ENCODE assay signal across 40 cellular contexts in the genomic region with DNA sequence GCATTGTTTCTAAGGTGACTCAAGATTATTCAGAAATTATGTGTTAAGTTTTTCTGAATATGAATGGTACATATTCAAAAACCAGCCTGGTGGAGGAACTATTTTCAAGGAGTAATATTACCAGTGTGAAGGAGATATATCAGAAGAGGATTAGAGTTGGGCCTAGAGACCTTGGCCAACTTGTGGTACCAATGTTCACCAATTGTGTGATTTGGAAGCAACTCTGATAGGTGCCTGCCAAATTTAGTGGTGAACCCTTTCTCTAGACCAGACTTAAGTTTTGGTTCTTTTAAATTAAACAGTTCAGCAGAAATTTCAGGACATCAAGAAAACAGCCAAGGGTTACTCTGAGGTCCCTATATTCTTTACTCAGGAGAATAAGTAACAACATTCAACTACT.
"Had no signal": no experiment of that assay in that cellular context is flagged by ENCODE, and none has a peak within 500 bp of the region (broad histone marks: within the 10 kb centered on the region; RNA-seq: fewer than 3 reads in every experiment).

No MANE protein-coding gene starts in this region.

- H3K27me3 ChIP-seq: adrenal gland, body of pancreas, cardiac muscle cell had no signal

- H3K36me3 ChIP-seq: adrenal gland, cardiac muscle cell, WERI-Rb-1 had no signal

- H3K9me3 Mint-ChIP-seq: activated CD4-positive, alpha-beta memory T cell treated with anti-CD3 and anti-CD28 coated beads, Interleukin-2, amount 10 ng/mL, durations not matched to agents 7 days and 5 days; activated CD4-positive, alpha-beta T cell treated with anti-CD3 and anti-CD28 coated beads, Interleukin-2, amount 10 ng/mL, durations not matched to agents 7 days and 5 days; activated naive CD4-positive, alpha-beta T cell treated with anti-CD3 and anti-CD28 coated beads for 36 hours; activated naive CD4-positive, alpha-beta T cell treated with anti-CD3 and anti-CD28 coated beads, Interleukin-2, amount 50 U/mL, for 72 hours; activated naive CD8-positive, alpha-beta T cell treated with anti-CD3 and anti-CD28 coated beads for 36 hours; activated T-cell treated with anti-CD3 and anti-CD28 coated beads, Interleukin-2, amount 50 U/mL, for 24 hours; activated T-helper 2 cell treated with anti-CD3 and anti-CD28 coated beads, Interferon-gamma antibody, Interleukin-2, Interleukin-4, amounts not matched to agents 10 μg/mL and 5 μg/mL and 100 μg/mL, durations not matched to agents 14 hours and 24 hours and 36 hours; central memory CD8-positive, alpha-beta T cell; T-helper 1 cell treated with Interleukin-12 subunit alpha and Interleukin-12 subunit beta and Interleukin-4 antibody, amounts not matched to agents 30 μg/mL and 1 μg/mL, for 36 hours; T-helper 2 cell treated with Interferon-gamma antibody and Interleukin-4, amounts not matched to agents 5 μg/mL and 100 μg/mL, for 36 hours; WTC11 had no signal

- FAIRE-seq: astrocyte, bronchial epithelial cell, TTC549 had no signal

- H3K4me1 ChIP-seq: body of pancreas had no signal

- H3K27ac ChIP-seq: adrenal gland, body of pancreas, cardiac muscle cell, WERI-Rb-1 had no signal

- H3K9me3 ChIP-seq: body of pancreas had no signal

- ATAC-seq: activated CD4-positive, alpha-beta T cell treated with anti-CD3 and anti-CD28 coated beads for 36 hours; activated CD4-positive, CD25-positive, alpha-beta regulatory T cell treated with anti-CD3 and anti-CD28 coated beads, Interleukin-2, amount 50 U/mL, for 24 hours; activated CD8-positive, alpha-beta memory T cell treated with anti-CD3 and anti-CD28 coated beads, Interleukin-2, amount 10 ng/mL, durations not matched to agents 7 days and 5 days; activated CD8-positive, alpha-beta T cell treated with anti-CD3 and anti-CD28 coated beads, Interleukin-2, amount 10 ng/mL, durations not matched to agents 7 days and 5 days; activated naive CD4-positive, alpha-beta T cell treated with anti-CD3 and anti-CD28 coated beads, Interleukin-2, amount 50 U/mL, for 72 hours; body of pancreas; WTC11 had no signal

- H3K4me3 ChIP-seq: adrenal gland, body of pancreas, cardiac muscle cell had no signal

- H3K27ac Mint-ChIP-seq: activated CD4-positive, alpha-beta memory T cell treated with anti-CD3 and anti-CD28 coated beads, Interleukin-2, amount 10 ng/mL, durations not matched to agents 7 days and 5 days; activated CD4-positive, alpha-beta T cell treated with anti-CD3 and anti-CD28 coated beads for 36 hours; activated CD4-positive, alpha-beta T cell treated with anti-CD3 and anti-CD28 coated beads, Interleukin-2, amount 10 ng/mL, durations not matched to agents 7 days and 5 days; activated CD8-positive, alpha-beta memory T cell treated with anti-CD3 and anti-CD28 coated beads, Interleukin-2, amount 10 ng/mL, durations not matched to agents 7 days and 5 days; activated CD8-positive, alpha-beta T cell treated with anti-CD3 and anti-CD28 coated beads, Interleukin-2, amount 10 ng/mL, durations not matched to agents 7 days and 5 days; activated naive CD4-positive, alpha-beta T cell treated with anti-CD3 and anti-CD28 coated beads for 36 hours; activated naive CD4-positive, alpha-beta T cell treated with anti-CD3 and anti-CD28 coated beads, Interleukin-2, amount 50 U/mL, for 72 hours; activated naive CD8-positive, alpha-beta T cell treated with anti-CD3 and anti-CD28 coated beads for 36 hours; activated T-cell treated with anti-CD3 and anti-CD28 coated beads, Interleukin-2, amount 50 U/mL, for 24 hours; activated T-helper 2 cell treated with anti-CD3 and anti-CD28 coated beads, Interferon-gamma antibody, Interleukin-2, Interleukin-4, amounts not matched to agents 10 μg/mL and 5 μg/mL and 100 μg/mL, durations not matched to agents 14 hours and 24 hours and 36 hours; T-helper 1 cell treated with Interleukin-12 subunit alpha and Interleukin-12 subunit beta and Interleukin-4 antibody, amounts not matched to agents 30 μg/mL and 1 μg/mL, for 36 hours; T-helper 2 cell treated with Interferon-gamma antibody and Interleukin-4, amounts not matched to agents 5 μg/mL and 100 μg/mL, for 36 hours; WTC11 had no signal

- H3K27me3 Mint-ChIP-seq: activated CD4-positive, alpha-beta T cell treated with anti-CD3 and anti-CD28 coated beads for 36 hours; activated CD8-positive, alpha-beta memory T cell treated with anti-CD3 and anti-CD28 coated beads, Interleukin-2, amount 10 ng/mL, durations not matched to agents 7 days and 5 days; activated T-cell treated with anti-CD3 and anti-CD28 coated beads, Interleukin-2, amount 50 U/mL, for 24 hours; central memory CD8-positive, alpha-beta T cell had no signal

- H3K36me3 Mint-ChIP-seq: activated naive CD4-positive, alpha-beta T cell treated with anti-CD3 and anti-CD28 coated beads, Interleukin-2, amount 50 U/mL, for 72 hours; WTC11 had no signal

- DNase-seq: activated CD4-positive, alpha-beta memory T cell treated with anti-CD3 and anti-CD28 coated beads, Interleukin-2, amount 10 ng/mL, durations not matched to agents 7 days and 5 days; activated CD4-positive, alpha-beta T cell treated with anti-CD3 and anti-CD28 coated beads for 1 hour; activated CD4-positive, alpha-beta T cell treated with anti-CD3 and anti-CD28 coated beads for 36 hours; activated CD4-positive, alpha-beta T cell treated with anti-CD3 and anti-CD28 coated beads for 48 hours; activated CD4-positive, alpha-beta T cell treated with anti-CD3 and anti-CD28 coated beads, Interleukin-2, amount 10 ng/mL, durations not matched to agents 7 days and 5 days; activated CD4-positive, alpha-beta T cell treated with anti-CD3 and anti-CD28 coated beads, Interleukin-2, amount 50 U/mL, for 48 hours; activated CD4-positive, CD25-positive, alpha-beta regulatory T cell; activated CD8-positive, alpha-beta memory T cell treated with anti-CD3 and anti-CD28 coated beads for 24 hours; activated CD8-positive, alpha-beta memory T cell treated with anti-CD3 and anti-CD28 coated beads, Interleukin-2, amount 10 ng/mL, durations not matched to agents 7 days and 5 days; activated CD8-positive, alpha-beta memory T cell treated with anti-CD3 and anti-CD28 coated beads, Interleukin-2, amount 50 U/mL, for 48 hours; activated CD8-positive, alpha-beta T cell treated with anti-CD3 and anti-CD28 coated beads, Interleukin-2, amount 10 ng/mL, durations not matched to agents 7 days and 5 days; activated effector memory CD4-positive, alpha-beta T cell treated with Interleukin-2 at 50 U/mL for 16 hours; activated gamma-delta T cell; activated naive CD4-positive, alpha-beta T cell treated with anti-CD3 and anti-CD28 coated beads for 36 hours; activated naive CD4-positive, alpha-beta T cell treated with anti-CD3 and anti-CD28 coated beads, Interleukin-2, amount 50 U/mL, for 16 hours; activated naive CD8-positive, alpha-beta T cell treated with anti-CD3 and anti-CD28 coated beads for 36 hours; activated T-cell treated with anti-CD3 and anti-CD28 coated beads, Interleukin-2, amount 50 U/mL, for 24 hours; activated T-cell treated with anti-CD3 and anti-CD28 coated beads, Interleukin-2, amount 50 U/mL, for 48 hours; adrenal gland; amniotic stem cell; aorta; body of pancreas; caudate nucleus; cerebellar nuclear complex; SW 1271; T-helper 1 cell; T-helper 2 cell; T-helper 9 cell; WERI-Rb-1 had no signal

- H3K4me3 Mint-ChIP-seq: activated CD4-positive, alpha-beta memory T cell treated with anti-CD3 and anti-CD28 coated beads, Interleukin-2, amount 10 ng/mL, durations not matched to agents 7 days and 5 days; activated CD4-positive, alpha-beta T cell treated with anti-CD3 and anti-CD28 coated beads for 36 hours; activated CD4-positive, alpha-beta T cell treated with anti-CD3 and anti-CD28 coated beads, Interleukin-2, amount 10 ng/mL, durations not matched to agents 7 days and 5 days; activated CD8-positive, alpha-beta memory T cell treated with anti-CD3 and anti-CD28 coated beads, Interleukin-2, amount 10 ng/mL, durations not matched to agents 7 days and 5 days; activated CD8-positive, alpha-beta T cell treated with anti-CD3 and anti-CD28 coated beads, Interleukin-2, amount 10 ng/mL, durations not matched to agents 7 days and 5 days; activated naive CD4-positive, alpha-beta T cell treated with anti-CD3 and anti-CD28 coated beads for 36 hours; activated naive CD8-positive, alpha-beta T cell treated with anti-CD3 and anti-CD28 coated beads for 36 hours; activated T-cell treated with anti-CD3 and anti-CD28 coated beads, Interleukin-2, amount 50 U/mL, for 24 hours; central memory CD8-positive, alpha-beta T cell; T-helper 1 cell treated with Interleukin-12 subunit alpha and Interleukin-12 subunit beta and Interleukin-4 antibody, amounts not matched to agents 30 μg/mL and 1 μg/mL, for 36 hours; T-helper 2 cell treated with Interferon-gamma antibody and Interleukin-4, amounts not matched to agents 5 μg/mL and 100 μg/mL, for 36 hours; WTC11 had no signal
